Comparison of ENCODE assay signal across 8 cellular contexts in genomic region chr10:124403548-124403947, GRCh38. TPM values are rescaled to one million over a fixed set of nuclear protein-coding genes. Genes with fewer than 3 reads are reported as not detected.
A peak's percentile ranks its signal among the peaks of the same experiment; 100 is the strongest.
DNase-seq lines count a peak whose midpoint lies in the region; ATAC-seq, FAIRE-seq and TF ChIP-seq lines count a peak whose summit lies in the region.

No MANE protein-coding gene starts in this region.

- H3K4me3 ChIP-seq in GM12875 (ENCODE audit: low read depth, low read length) (no peak overlapping the region), HepG2 (replicated peaks in 1 of 3; ENCODE audit: insufficient read depth in 1 of 3, low read depth in 2 of 3, low read length in 3 of 3) (no peak overlapping the region), transverse colon (no peak overlapping the region)

- H3K9me3 ChIP-seq in HepG2 (ENCODE audit: low read length): no peaks in the 10 kb centered on the region
- H3K9me3 ChIP-seq in transverse colon: no peaks in the 10 kb centered on the region

- H2AFZ ChIP-seq in HepG2 (ENCODE audit: low read length): no peak overlapping the region

- TF ChIP-seq CTCF in GM12875 (IDR thresholded peaks at IDR 0.05; ENCODE audit: borderline replicate concordance, insufficient read depth, low read depth, low read length) (peak; percentile 59), HepG2 (CRISPR knock-in tag; IDR thresholded peaks at IDR 0.05) (peak; percentile 68), transverse colon (IDR thresholded peaks at IDR 0.05) (peak; percentile 46 to 63 (median 57))

- DNase-seq in AG08395 (ENCODE audit: low spot score): peak; percentile 81
- peak; percentile 61 for DNase-seq in NCI-H1092 (lab: John Stamatoyannopoulos, UW)
- DNase-seq in SIG-M5 treated with dmso at 0.1 percent for 504 hours (lab: John Stamatoyannopoulos, UW; ENCODE audit: unreplicated experiment): peak; percentile 81
- peak; percentile 89 for DNase-seq in cerebellar cortex (ENCODE audit: low spot score)
- DNase-seq in HepG2 (ENCODE audit: low spot score): peak; percentile 78
- DNase-seq in transverse colon: no peak

- no peak overlapping the region for H3K4me2 ChIP-seq in HepG2 (ENCODE audit: low read depth, low read length)

- no peak for TF ChIP-seq EP300 in HepG2 (IDR thresholded peaks at IDR 0.05; ENCODE audit: low read depth in 2 of 2, low read length in 2 of 2)
- no peak for TF ChIP-seq EP300 in HepG2 (CRISPR knock-in tag; IDR thresholded peaks at IDR 0.05; ENCODE audit: borderline replicate concordance)
- TF ChIP-seq EP300 in transverse colon (IDR thresholded peaks at IDR 0.05; ENCODE audit: low read depth): no peak

- no peak overlapping the region for H3K27ac ChIP-seq in HepG2 (ENCODE audit: extremely low read length, insufficient read depth, low read length)
- no peak overlapping the region for H3K27ac ChIP-seq in transverse colon

- no peaks in the 10 kb centered on the region for H4K20me1 ChIP-seq in HepG2 (ENCODE audit: insufficient read depth, low read length)

- H3K79me2 ChIP-seq in HepG2 (ENCODE audit: insufficient read depth, low read length): no peaks in the 10 kb centered on the region

- in situ Hi-C loops in HepG2 (cut with HindIII; ENCODE audit: extremely low pct_ligation_motif_present, low pct_unique_long_range_greater_than_20kb): no loop called here
- in situ Hi-C loops in transverse colon (cut with MboI; ENCODE audit: low pct_ligation_motif_present in 1 of 4, low pct_unique_long_range_greater_than_20kb in 1 of 4, low sequenced_read_pairs in 3 of 4): no loop called here

- 67% methylated on average over 8 of the region's 8 CpGs for WGBS in HepG2 (ENCODE audit: low lambda C conversion rate)
- WGBS in transverse colon (ENCODE audit: low coverage in 1 of 2), 2 donors: 56% methylated on average over 8 of the region's 8 CpGs; no CpG with 5 or more reads in 1 of the 2 donors

- POLR2A ChIA-PET in HepG2 (lab: Yijun Ruan, JAX): interaction anchor here (2.6 kb wide), 1 partner anchor 16 kb away, joined by 12 read pairs; the partner anchor contains the start of gene OAT

- peak; percentile 39; the same call in 1 of the 2 replicates for TF ChIP-seq RAD21 in HepG2 (CRISPR knock-in tag; IDR thresholded peaks at IDR 0.05)

- CTCF ChIA-PET in HepG2 (lab: Yijun Ruan, JAX; ENCODE audit: low intra/inter-chr PET ratio, low total read pairs): interaction anchor here (1.3 kb wide), 2 partner anchors 100 to 409 kb away, joined by 3 to 8 read pairs; no protein-coding TSS in a partner anchor

- peak; percentile 82 for FAIRE-seq in HepG2 (lab: Jason Lieb, UNC)

- ATAC-seq in HG02678 (IDR thresholded peaks at IDR 0.05; ENCODE audit: unreplicated experiment): peak; percentile 82
- ATAC-seq in HepG2: peak; percentile 95

- BruUV-seq in HepG2 (replicated peaks; lab: Mats Ljungman, UMichigan): TSS peak; percentile 13

- no peak for TF ChIP-seq POLR2A in HepG2 (IDR thresholded peaks at IDR 0.05; ENCODE audit: insufficient read depth in 1 of 2, low read depth in 2 of 2, low read length in 2 of 2)
- TF ChIP-seq POLR2A in transverse colon (IDR thresholded peaks at IDR 0.05): no peak

- H3K9ac ChIP-seq in HepG2 (ENCODE audit: insufficient read depth, low read depth, low read length): no peak overlapping the region

- H3K27me3 ChIP-seq in HepG2 (ENCODE audit: control insufficient read depth in 1 of 2, insufficient read depth in 2 of 2, low read length in 2 of 2) (no peaks in the 10 kb centered on the region), transverse colon (no peaks in the 10 kb centered on the region)

- H3K36me3 ChIP-seq in HepG2 (replicated peaks in 1 of 2; ENCODE audit: control insufficient read depth in 1 of 2, insufficient read depth in 2 of 2, low read length in 2 of 2) (peaks cover 11 to 64% of the 10 kb centered on the region in 2 experiments), transverse colon (peaks cover 0 to 48% (median 22%) of the 10 kb centered on the region in 4 donors)

- H3K4me1 ChIP-seq in HepG2 (ENCODE audit: insufficient read depth, low read length) (no peaks in the 10 kb centered on the region), transverse colon (peaks cover 0 to 9% (median 4%) of the 10 kb centered on the region in 4 donors)

- intact Hi-C loops in HepG2 (cut with micrococcal nuclease; ENCODE audit: unreplicated experiment): no loop called here
- intact Hi-C loops in transverse colon (cut with DNase I; ENCODE audit: low total_unique reads): no loop called here

RNA-seq across cellular contexts. Expression of gene OAT, which starts 15.2 kb away (rescaled TPM):
- total RNA-seq in HepG2 (2016; rRNA removed; fragmentation: Illumina TruSeq; extraction: Trizol) (96.7 and 152 TPM in 2 replicates), transverse colon (10 to 100 TPM; 22.1 to 89.3 (median 60.9) TPM)
- 10.4 and 13.0 TPM in 2 replicates for total RNA-seq in HepG2 (2016; cell fraction: cytosol; rRNA removed; fragmentation: Illumina TruSeq; extraction: Trizol; ENCODE audit: low read depth)
- 94.1 and 153 TPM in 2 replicates for total RNA-seq in HepG2 (2016; cell fraction: insoluble cytoplasmic fraction; rRNA removed; fragmentation: Illumina TruSeq; extraction: Trizol)
- total RNA-seq in HepG2 (2016; cell fraction: membrane; rRNA removed; fragmentation: Illumina TruSeq; extraction: Trizol): 14.4 and 16.9 TPM in 2 replicates
- 41.8 and 47.5 TPM in 2 replicates for total RNA-seq in HepG2 (2016; cell fraction: nucleus; rRNA removed; fragmentation: Illumina TruSeq; extraction: Trizol)
- 72.7 and 87.8 TPM in 2 replicates for polyA plus RNA-seq in HepG2 (2011; rRNA removed)
- 51.4 and 77.1 TPM in 2 replicates for polyA plus RNA-seq in HepG2 (2011; cell fraction: cytosol; rRNA removed)
- 20.7 and 25.9 TPM in 2 replicates for polyA plus RNA-seq in HepG2 (2011; cell fraction: nucleus; rRNA removed)
- 48.6 and 50.0 TPM in 2 replicates for polyA plus RNA-seq in HepG2 (2012)
- 4.1 TPM in 2 replicates for polyA plus RNA-seq in HepG2 (2016; cell fraction: cytosol; fragmentation: Illumina TruSeq; extraction: Trizol; ENCODE audit: low read depth)
- polyA plus RNA-seq in HepG2 (2016; cell fraction: insoluble cytoplasmic fraction; fragmentation: Illumina TruSeq; extraction: Trizol; ENCODE audit: low read depth): 119 and 129 TPM in 2 replicates
- 9.8 and 10.1 TPM in 2 replicates for polyA plus RNA-seq in HepG2 (2016; cell fraction: membrane; fragmentation: Illumina TruSeq; extraction: Trizol; ENCODE audit: low read depth)
- 56.3 and 59.0 TPM in 2 replicates for polyA plus RNA-seq in HepG2 (2016; cell fraction: nucleus; fragmentation: Illumina TruSeq; extraction: Trizol; ENCODE audit: insufficient read depth, low read depth)
- 28.4 and 56.2 TPM in 2 replicates for polyA minus RNA-seq in HepG2 (2011; rRNA and poly(A)+ RNA removed; ENCODE audit: low replicate concordance)
- polyA minus RNA-seq in HepG2 (2011; cell fraction: cytosol; rRNA and poly(A)+ RNA removed): 46.3 and 52.4 TPM in 2 replicates
- polyA minus RNA-seq in HepG2 (2011; cell fraction: nucleus; rRNA and poly(A)+ RNA removed): 28.8 and 40.4 TPM in 2 replicates

RNA-seq across cellular contexts. Expression of gene NKX1-2, which starts 46.3 kb away (rescaled TPM):
- total RNA-seq in HepG2 (2016; rRNA removed; fragmentation: Illumina TruSeq; extraction: Trizol) (not detected in 2 replicates), transverse colon (not detected)
- not detected in 2 replicates for total RNA-seq in HepG2 (2016; cell fraction: cytosol; rRNA removed; fragmentation: Illumina TruSeq; extraction: Trizol; ENCODE audit: low read depth)
- total RNA-seq in HepG2 (2016; cell fraction: insoluble cytoplasmic fraction; rRNA removed; fragmentation: Illumina TruSeq; extraction: Trizol): not detected in 2 replicates
- not detected in 2 replicates for total RNA-seq in HepG2 (2016; cell fraction: membrane; rRNA removed; fragmentation: Illumina TruSeq; extraction: Trizol)
- not detected in 2 replicates for total RNA-seq in HepG2 (2016; cell fraction: nucleus; rRNA removed; fragmentation: Illumina TruSeq; extraction: Trizol)
- not detected in 2 replicates for polyA plus RNA-seq in HepG2 (2011; rRNA removed)
- not detected in 2 replicates for polyA plus RNA-seq in HepG2 (2011; cell fraction: cytosol; rRNA removed)
- polyA plus RNA-seq in HepG2 (2011; cell fraction: nucleus; rRNA removed): not detected in 2 replicates
- polyA plus RNA-seq in HepG2 (2012): not detected in 2 replicates
- not detected in 2 replicates for polyA plus RNA-seq in HepG2 (2016; cell fraction: cytosol; fragmentation: Illumina TruSeq; extraction: Trizol; ENCODE audit: low read depth)
- not detected in 2 replicates for polyA plus RNA-seq in HepG2 (2016; cell fraction: insoluble cytoplasmic fraction; fragmentation: Illumina TruSeq; extraction: Trizol; ENCODE audit: low read depth)
- not detected in 2 replicates for polyA plus RNA-seq in HepG2 (2016; cell fraction: membrane; fragmentation: Illumina TruSeq; extraction: Trizol; ENCODE audit: low read depth)
- not detected in 2 replicates for polyA plus RNA-seq in HepG2 (2016; cell fraction: nucleus; fragmentation: Illumina TruSeq; extraction: Trizol; ENCODE audit: insufficient read depth, low read depth)
- not detected in 2 replicates for polyA minus RNA-seq in HepG2 (2011; rRNA and poly(A)+ RNA removed; ENCODE audit: low replicate concordance)
- not detected in 2 replicates for polyA minus RNA-seq in HepG2 (2011; cell fraction: cytosol; rRNA and poly(A)+ RNA removed)
- not detected in 2 replicates for polyA minus RNA-seq in HepG2 (2011; cell fraction: nucleus; rRNA and poly(A)+ RNA removed)

RNA-seq across cellular contexts. Expression of gene LHPP, which starts 58.1 kb away (rescaled TPM):
- total RNA-seq in HepG2 (2016; rRNA removed; fragmentation: Illumina TruSeq; extraction: Trizol): 3.7 and 5.2 TPM in 2 replicates
- 1.1 and 1.9 TPM in 2 replicates for total RNA-seq in HepG2 (2016; cell fraction: cytosol; rRNA removed; fragmentation: Illumina TruSeq; extraction: Trizol; ENCODE audit: low read depth)
- total RNA-seq in HepG2 (2016; cell fraction: insoluble cytoplasmic fraction; rRNA removed; fragmentation: Illumina TruSeq; extraction: Trizol): 4.7 and 6.3 TPM in 2 replicates
- 1.9 TPM in 2 replicates for total RNA-seq in HepG2 (2016; cell fraction: membrane; rRNA removed; fragmentation: Illumina TruSeq; extraction: Trizol)
- total RNA-seq in HepG2 (2016; cell fraction: nucleus; rRNA removed; fragmentation: Illumina TruSeq; extraction: Trizol): 2.4 and 3.4 TPM in 2 replicates
- polyA plus RNA-seq in HepG2 (2011; rRNA removed): 13.1 and 13.7 TPM in 2 replicates
- 14.4 and 17.0 TPM in 2 replicates for polyA plus RNA-seq in HepG2 (2011; cell fraction: cytosol; rRNA removed)
- 11.1 and 11.2 TPM in 2 replicates for polyA plus RNA-seq in HepG2 (2011; cell fraction: nucleus; rRNA removed)
- polyA plus RNA-seq in HepG2 (2012): 10.0 and 13.7 TPM in 2 replicates
- polyA plus RNA-seq in HepG2 (2016; cell fraction: cytosol; fragmentation: Illumina TruSeq; extraction: Trizol; ENCODE audit: low read depth): 3.8 and 5.7 TPM in 2 replicates
- 7.2 and 9.2 TPM in 2 replicates for polyA plus RNA-seq in HepG2 (2016; cell fraction: insoluble cytoplasmic fraction; fragmentation: Illumina TruSeq; extraction: Trizol; ENCODE audit: low read depth)
- polyA plus RNA-seq in HepG2 (2016; cell fraction: membrane; fragmentation: Illumina TruSeq; extraction: Trizol; ENCODE audit: low read depth): 5.6 and 5.8 TPM in 2 replicates
- 5.1 and 7.2 TPM in 2 replicates for polyA plus RNA-seq in HepG2 (2016; cell fraction: nucleus; fragmentation: Illumina TruSeq; extraction: Trizol; ENCODE audit: insufficient read depth, low read depth)
- polyA minus RNA-seq in HepG2 (2011; rRNA and poly(A)+ RNA removed; ENCODE audit: low replicate concordance): 12.5 and 12.6 TPM in 2 replicates
- 6.0 and 7.2 TPM in 2 replicates for polyA minus RNA-seq in HepG2 (2011; cell fraction: cytosol; rRNA and poly(A)+ RNA removed)
- 7.0 and 9.8 TPM in 2 replicates for polyA minus RNA-seq in HepG2 (2011; cell fraction: nucleus; rRNA and poly(A)+ RNA removed)
- total RNA-seq in transverse colon: 100 to 1,000 TPM in 1 of 4 donors, 10 to 100 TPM in 3; 20.3 to 116 (median 22.4) TPM
